10 cellular contexts compared by ENCODE assay signal in the genomic region with DNA sequence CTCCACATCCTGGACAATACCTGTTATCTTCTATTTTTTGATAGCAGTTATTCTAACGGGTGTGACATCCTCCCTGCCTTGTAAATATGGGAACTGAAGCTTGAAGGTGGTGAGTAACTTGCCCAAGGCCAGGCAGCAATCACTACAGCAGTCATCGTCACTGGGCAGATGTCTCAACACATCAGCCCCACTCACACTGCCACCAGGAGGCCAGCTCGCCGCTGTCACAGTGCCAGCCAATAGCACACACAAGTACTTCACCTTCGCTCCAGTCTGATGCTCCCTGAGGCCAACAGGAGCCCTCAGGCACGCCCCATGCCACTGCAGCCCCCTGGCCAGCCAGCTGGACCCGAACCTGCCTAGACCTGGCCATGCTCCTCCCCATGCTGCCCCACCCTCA. TPM values are rescaled to one million over a fixed set of nuclear protein-coding genes. Genes with fewer than 3 reads are reported as not detected.
DNase-seq lines count a peak whose midpoint lies in the region; ATAC-seq, FAIRE-seq and TF ChIP-seq lines count a peak whose summit lies in the region.
"Had no signal": no experiment of that assay in that cellular context is flagged by ENCODE, and none has a peak within 500 bp of the region (broad histone marks: within the 10 kb centered on the region; RNA-seq: fewer than 3 reads in every experiment).

No MANE protein-coding gene starts in this region.

- peaks cover 41% of the 10 kb centered on the region for H3K4me1 ChIP-seq in HepG2 (ENCODE audit: insufficient read depth, low read length)

- H3K27ac ChIP-seq in HepG2 (ENCODE audit: extremely low read length, insufficient read depth, low read length), result no peak overlapping the region

- H3K4me2 ChIP-seq in HepG2 (ENCODE audit: low read depth, low read length), result peak overlapping the region; percentile 1; the same call in 1 of the 2 replicates

- intact Hi-C loops in HepG2 (cut with micrococcal nuclease; ENCODE audit: unreplicated experiment), result loop anchor here (5.0 kb wide), 2 partner anchors 33 to 472 kb away; no protein-coding TSS in a partner anchor

- peak; percentile 72 for ATAC-seq in HepG2
- ATAC-seq in HG03095 (IDR thresholded peaks at IDR 0.05; ENCODE audit: unreplicated experiment), result no peak
- ATAC-seq in activated CD4-positive, CD25-positive, alpha-beta regulatory T cell treated with anti-CD3 and anti-CD28 coated beads, Interleukin-2, amount 50 U/mL, for 24 hours, result no peak
- no peak for ATAC-seq in GM19328 (IDR thresholded peaks at IDR 0.05; ENCODE audit: unreplicated experiment)
- ATAC-seq: stimulated activated naive CD8-positive, alpha-beta T cell treated with anti-CD3 and anti-CD28 coated beads, Interleukin-15, Interleukin-2, amounts not matched to agents 100 U/mL and 50 U/mL, for 24 hours had no signal

- H3K27me3 ChIP-seq in HepG2 (ENCODE audit: control insufficient read depth in 1 of 2, insufficient read depth in 2 of 2, low read length in 2 of 2), result no peaks in the 10 kb centered on the region

- peak; percentile 24; the same call in 1 of the 2 replicates for TF ChIP-seq RAD21 in HepG2 (CRISPR knock-in tag; IDR thresholded peaks at IDR 0.05)

- in situ Hi-C loops in HepG2 (cut with HindIII; ENCODE audit: extremely low pct_ligation_motif_present, low pct_unique_long_range_greater_than_20kb), result no loop called here

- no peak overlapping the region for H3K9ac ChIP-seq in HepG2 (ENCODE audit: insufficient read depth, low read depth, low read length)

- POLR2A ChIA-PET in HepG2 (lab: Yijun Ruan, JAX), result interaction anchor here (0.9 to 1.8 kb wide), 3 partner anchors 10 to 276 kb away, joined by 3 to 6 read pairs (median 3); partner anchors contain the start of gene BIK

- no peak for TF ChIP-seq EP300 in HepG2 (IDR thresholded peaks at IDR 0.05; ENCODE audit: low read depth in 2 of 2, low read length in 2 of 2)
- TF ChIP-seq EP300 in HepG2 (CRISPR knock-in tag; IDR thresholded peaks at IDR 0.05; ENCODE audit: borderline replicate concordance), result no peak

- no TSS peak for BruUV-seq in HepG2 (replicated peaks; lab: Mats Ljungman, UMichigan)

- peak; percentile 32 for FAIRE-seq in HepG2 (lab: Jason Lieb, UNC)

- H4K20me1 ChIP-seq in HepG2 (ENCODE audit: insufficient read depth, low read length), result no peaks in the 10 kb centered on the region

- no peak for TF ChIP-seq POLR2A in HepG2 (IDR thresholded peaks at IDR 0.05; ENCODE audit: insufficient read depth in 1 of 2, low read depth in 2 of 2, low read length in 2 of 2)

- no peaks in the 10 kb centered on the region for H3K79me2 ChIP-seq in HepG2 (ENCODE audit: insufficient read depth, low read length)

- CTCF ChIA-PET in HepG2 (lab: Yijun Ruan, JAX; ENCODE audit: low intra/inter-chr PET ratio, low total read pairs), result no interaction called here

- H3K9me3 ChIP-seq in HepG2 (ENCODE audit: low read length), result peaks cover 11% of the 10 kb centered on the region

- WGBS in HepG2 (ENCODE audit: low lambda C conversion rate), result 0% methylated on average over 5 of the region's 7 CpGs

- no peaks in the 10 kb centered on the region for H3K36me3 ChIP-seq in HepG2 (replicated peaks in 1 of 2; ENCODE audit: control insufficient read depth in 1 of 2, insufficient read depth in 2 of 2, low read length in 2 of 2)

- H3K4me3 ChIP-seq in HepG2 (replicated peaks in 1 of 3; ENCODE audit: insufficient read depth in 1 of 3, low read depth in 2 of 3, low read length in 3 of 3), result no peak overlapping the region; a peak in 1 of 6 replicates

- DNase-seq in Daoy (ENCODE audit: low read depth) (peak; percentile 61), LoVo (ENCODE audit: low spot score) (peak; percentile 34), SW480 (ENCODE audit: low spot score) (peak; percentile 60), HepG2 (ENCODE audit: low spot score) (peak; percentile 78), NCI-H187 (lab: John Stamatoyannopoulos, UW) (no peak)
- DNase-seq: NCI-H1105; stimulated activated naive CD8-positive, alpha-beta T cell treated with anti-CD3 and anti-CD28 coated beads, Interleukin-15, Interleukin-2, amounts not matched to agents 100 U/mL and 50 U/mL, for 24 hours had no signal

- H2AFZ ChIP-seq in HepG2 (ENCODE audit: low read length), result no peak overlapping the region

- peak; percentile 69 for TF ChIP-seq CTCF in HepG2 (CRISPR knock-in tag; IDR thresholded peaks at IDR 0.05)

RNA-seq across cellular contexts. Expression of gene TTLL1, which starts 4.9 kb away (rescaled TPM):
- total RNA-seq in Daoy (2014; rRNA removed; shearing (Covaris generic)), result 9.6 and 15.1 TPM in 2 replicates
- total RNA-seq in HepG2 (2016; rRNA removed; fragmentation: Illumina TruSeq; extraction: Trizol), result 1.6 and 2.0 TPM in 2 replicates
- 0.79 and 1.5 TPM in 2 replicates for total RNA-seq in HepG2 (2016; cell fraction: cytosol; rRNA removed; fragmentation: Illumina TruSeq; extraction: Trizol; ENCODE audit: low read depth)
- total RNA-seq in HepG2 (2016; cell fraction: insoluble cytoplasmic fraction; rRNA removed; fragmentation: Illumina TruSeq; extraction: Trizol), result 1.5 and 1.6 TPM in 2 replicates
- total RNA-seq in HepG2 (2016; cell fraction: membrane; rRNA removed; fragmentation: Illumina TruSeq; extraction: Trizol), result 1.4 and 1.7 TPM in 2 replicates
- total RNA-seq in HepG2 (2016; cell fraction: nucleus; rRNA removed; fragmentation: Illumina TruSeq; extraction: Trizol), result 0.78 and 0.81 TPM in 2 replicates
- 5.3 and 6.6 TPM in 2 replicates for polyA plus RNA-seq in HepG2 (2011; rRNA removed)
- 5.4 and 5.9 TPM in 2 replicates for polyA plus RNA-seq in HepG2 (2011; cell fraction: cytosol; rRNA removed)
- 2.1 and 3.6 TPM in 2 replicates for polyA plus RNA-seq in HepG2 (2011; cell fraction: nucleus; rRNA removed)
- polyA plus RNA-seq in HepG2 (2012), result 2.3 and 3.4 TPM in 2 replicates
- 0.96 and 1.6 TPM in 2 replicates for polyA plus RNA-seq in HepG2 (2016; cell fraction: cytosol; fragmentation: Illumina TruSeq; extraction: Trizol; ENCODE audit: low read depth)
- 1.8 TPM in 2 replicates for polyA plus RNA-seq in HepG2 (2016; cell fraction: insoluble cytoplasmic fraction; fragmentation: Illumina TruSeq; extraction: Trizol; ENCODE audit: low read depth)
- polyA plus RNA-seq in HepG2 (2016; cell fraction: membrane; fragmentation: Illumina TruSeq; extraction: Trizol; ENCODE audit: low read depth), result 1.4 and 2.3 TPM in 2 replicates
- polyA plus RNA-seq in HepG2 (2016; cell fraction: nucleus; fragmentation: Illumina TruSeq; extraction: Trizol; ENCODE audit: insufficient read depth, low read depth), result 1.5 and 1.7 TPM in 2 replicates
- 0.98 and 3.3 TPM in 2 replicates for polyA minus RNA-seq in HepG2 (2011; rRNA and poly(A)+ RNA removed; ENCODE audit: low replicate concordance)
- 1.8 and 2.1 TPM in 2 replicates for polyA minus RNA-seq in HepG2 (2011; cell fraction: cytosol; rRNA and poly(A)+ RNA removed)
- polyA minus RNA-seq in HepG2 (2011; cell fraction: nucleus; rRNA and poly(A)+ RNA removed), result 1.1 and 1.2 TPM in 2 replicates

RNA-seq across cellular contexts. Expression of gene BIK, which starts 16.5 kb away (rescaled TPM):
- total RNA-seq in Daoy (2014; rRNA removed; shearing (Covaris generic)), result 11.5 and 14.4 TPM in 2 replicates
- 0.66 and 0.80 TPM in 2 replicates for total RNA-seq in HepG2 (2016; rRNA removed; fragmentation: Illumina TruSeq; extraction: Trizol)
- 0.30 and 0.71 TPM in 2 replicates for total RNA-seq in HepG2 (2016; cell fraction: cytosol; rRNA removed; fragmentation: Illumina TruSeq; extraction: Trizol; ENCODE audit: low read depth)
- 0.88 and 1.2 TPM in 2 replicates for total RNA-seq in HepG2 (2016; cell fraction: insoluble cytoplasmic fraction; rRNA removed; fragmentation: Illumina TruSeq; extraction: Trizol)
- total RNA-seq in HepG2 (2016; cell fraction: membrane; rRNA removed; fragmentation: Illumina TruSeq; extraction: Trizol), result 0.31 and 0.72 TPM in 2 replicates
- 0.71 TPM in 1 of 2 replicates, not detected in the other for total RNA-seq in HepG2 (2016; cell fraction: nucleus; rRNA removed; fragmentation: Illumina TruSeq; extraction: Trizol)
- polyA plus RNA-seq in HepG2 (2011; rRNA removed), result 0.27 and 0.54 TPM in 2 replicates
- polyA plus RNA-seq in HepG2 (2011; cell fraction: cytosol; rRNA removed), result 0.69 and 0.76 TPM in 2 replicates
- polyA plus RNA-seq in HepG2 (2011; cell fraction: nucleus; rRNA removed), result 0.90 and 1.2 TPM in 2 replicates
- polyA plus RNA-seq in HepG2 (2012), result 0.17 and 0.71 TPM in 2 replicates
- polyA plus RNA-seq in HepG2 (2016; cell fraction: cytosol; fragmentation: Illumina TruSeq; extraction: Trizol; ENCODE audit: low read depth), result 0.15 and 0.28 TPM in 2 replicates
- polyA plus RNA-seq in HepG2 (2016; cell fraction: insoluble cytoplasmic fraction; fragmentation: Illumina TruSeq; extraction: Trizol; ENCODE audit: low read depth), result 0.54 and 0.69 TPM in 2 replicates
- polyA plus RNA-seq in HepG2 (2016; cell fraction: membrane; fragmentation: Illumina TruSeq; extraction: Trizol; ENCODE audit: low read depth), result 0.19 TPM in 1 of 2 replicates, not detected in the other
- 0.53 and 1.3 TPM in 2 replicates for polyA plus RNA-seq in HepG2 (2016; cell fraction: nucleus; fragmentation: Illumina TruSeq; extraction: Trizol; ENCODE audit: insufficient read depth, low read depth)
- 0.58 and 0.82 TPM in 2 replicates for polyA minus RNA-seq in HepG2 (2011; rRNA and poly(A)+ RNA removed; ENCODE audit: low replicate concordance)
- not detected in 2 replicates for polyA minus RNA-seq in HepG2 (2011; cell fraction: cytosol; rRNA and poly(A)+ RNA removed)
- polyA minus RNA-seq in HepG2 (2011; cell fraction: nucleus; rRNA and poly(A)+ RNA removed), result 0.62 TPM in 1 of 2 replicates, not detected in the other

RNA-seq across cellular contexts. Expression of gene MCAT, which starts 49.1 kb away (rescaled TPM):
- 20.2 and 30.6 TPM in 2 replicates for total RNA-seq in Daoy (2014; rRNA removed; shearing (Covaris generic))
- 16.7 and 19.3 TPM in 2 replicates for total RNA-seq in HepG2 (2016; rRNA removed; fragmentation: Illumina TruSeq; extraction: Trizol)
- total RNA-seq in HepG2 (2016; cell fraction: cytosol; rRNA removed; fragmentation: Illumina TruSeq; extraction: Trizol; ENCODE audit: low read depth), result 3.6 and 4.4 TPM in 2 replicates
- total RNA-seq in HepG2 (2016; cell fraction: insoluble cytoplasmic fraction; rRNA removed; fragmentation: Illumina TruSeq; extraction: Trizol), result 16.4 and 19.9 TPM in 2 replicates
- total RNA-seq in HepG2 (2016; cell fraction: membrane; rRNA removed; fragmentation: Illumina TruSeq; extraction: Trizol), result 7.9 and 8.0 TPM in 2 replicates
- 8.9 and 13.0 TPM in 2 replicates for total RNA-seq in HepG2 (2016; cell fraction: nucleus; rRNA removed; fragmentation: Illumina TruSeq; extraction: Trizol)
- 9.3 and 10.4 TPM in 2 replicates for polyA plus RNA-seq in HepG2 (2011; rRNA removed)
- polyA plus RNA-seq in HepG2 (2011; cell fraction: cytosol; rRNA removed), result 10.7 and 14.6 TPM in 2 replicates
- polyA plus RNA-seq in HepG2 (2011; cell fraction: nucleus; rRNA removed), result 7.9 and 9.4 TPM in 2 replicates
- polyA plus RNA-seq in HepG2 (2012), result 7.5 and 8.7 TPM in 2 replicates
- 4.7 and 4.9 TPM in 2 replicates for polyA plus RNA-seq in HepG2 (2016; cell fraction: cytosol; fragmentation: Illumina TruSeq; extraction: Trizol; ENCODE audit: low read depth)
- polyA plus RNA-seq in HepG2 (2016; cell fraction: insoluble cytoplasmic fraction; fragmentation: Illumina TruSeq; extraction: Trizol; ENCODE audit: low read depth), result 22.9 and 23.3 TPM in 2 replicates
- polyA plus RNA-seq in HepG2 (2016; cell fraction: membrane; fragmentation: Illumina TruSeq; extraction: Trizol; ENCODE audit: low read depth), result 7.9 and 8.8 TPM in 2 replicates
- polyA plus RNA-seq in HepG2 (2016; cell fraction: nucleus; fragmentation: Illumina TruSeq; extraction: Trizol; ENCODE audit: insufficient read depth, low read depth), result 12.4 and 12.5 TPM in 2 replicates
- 19.9 and 20.2 TPM in 2 replicates for polyA minus RNA-seq in HepG2 (2011; rRNA and poly(A)+ RNA removed; ENCODE audit: low replicate concordance)
- 5.2 and 6.1 TPM in 2 replicates for polyA minus RNA-seq in HepG2 (2011; cell fraction: cytosol; rRNA and poly(A)+ RNA removed)
- polyA minus RNA-seq in HepG2 (2011; cell fraction: nucleus; rRNA and poly(A)+ RNA removed), result 8.6 and 9.2 TPM in 2 replicates

RNA-seq across cellular contexts. Expression of gene TSPO, which starts 57.3 kb away (rescaled TPM):
- 178 and 230 TPM in 2 replicates for total RNA-seq in Daoy (2014; rRNA removed; shearing (Covaris generic))
- total RNA-seq in HepG2 (2016; rRNA removed; fragmentation: Illumina TruSeq; extraction: Trizol), result 0.32 and 0.46 TPM in 2 replicates
- 0.44 TPM in 1 of 2 replicates, not detected in the other for total RNA-seq in HepG2 (2016; cell fraction: cytosol; rRNA removed; fragmentation: Illumina TruSeq; extraction: Trizol; ENCODE audit: low read depth)
- 0.54 and 0.67 TPM in 2 replicates for total RNA-seq in HepG2 (2016; cell fraction: insoluble cytoplasmic fraction; rRNA removed; fragmentation: Illumina TruSeq; extraction: Trizol)
- total RNA-seq in HepG2 (2016; cell fraction: membrane; rRNA removed; fragmentation: Illumina TruSeq; extraction: Trizol), result 0.37 and 0.52 TPM in 2 replicates
- total RNA-seq in HepG2 (2016; cell fraction: nucleus; rRNA removed; fragmentation: Illumina TruSeq; extraction: Trizol), result not detected in 2 replicates
- polyA plus RNA-seq in HepG2 (2011; rRNA removed), result 1.4 and 2.2 TPM in 2 replicates
- 1.2 and 2.8 TPM in 2 replicates for polyA plus RNA-seq in HepG2 (2011; cell fraction: cytosol; rRNA removed)
- 1.6 and 2.3 TPM in 2 replicates for polyA plus RNA-seq in HepG2 (2011; cell fraction: nucleus; rRNA removed)
- polyA plus RNA-seq in HepG2 (2012), result 0.40 and 1.0 TPM in 2 replicates
- polyA plus RNA-seq in HepG2 (2016; cell fraction: cytosol; fragmentation: Illumina TruSeq; extraction: Trizol; ENCODE audit: low read depth), result 0.12 and 0.24 TPM in 2 replicates
- polyA plus RNA-seq in HepG2 (2016; cell fraction: insoluble cytoplasmic fraction; fragmentation: Illumina TruSeq; extraction: Trizol; ENCODE audit: low read depth), result 0.40 TPM in 1 of 2 replicates, not detected in the other
- 0.30 TPM in 1 of 2 replicates, not detected in the other for polyA plus RNA-seq in HepG2 (2016; cell fraction: membrane; fragmentation: Illumina TruSeq; extraction: Trizol; ENCODE audit: low read depth)
- polyA plus RNA-seq in HepG2 (2016; cell fraction: nucleus; fragmentation: Illumina TruSeq; extraction: Trizol; ENCODE audit: insufficient read depth, low read depth), result 0.59 TPM in 1 of 2 replicates, not detected in the other
- 1.5 and 40.6 TPM in 2 replicates for polyA minus RNA-seq in HepG2 (2011; rRNA and poly(A)+ RNA removed; ENCODE audit: low replicate concordance)
- polyA minus RNA-seq in HepG2 (2011; cell fraction: cytosol; rRNA and poly(A)+ RNA removed), result 1.5 and 3.2 TPM in 2 replicates
- polyA minus RNA-seq in HepG2 (2011; cell fraction: nucleus; rRNA and poly(A)+ RNA removed), result not detected in 2 replicates

Comparison
In these comparisons a context has a peak if more than half of its experiments do, and no peak if none do; other contexts are left out.
1. DNase-seq: peak in Daoy (single experiment), LoVo (single experiment), SW480 (single experiment) and HepG2 (single experiment); none in NCI-H187 (0 of 2).